8 cellular contexts compared by ENCODE assay signal in the genomic region with DNA sequence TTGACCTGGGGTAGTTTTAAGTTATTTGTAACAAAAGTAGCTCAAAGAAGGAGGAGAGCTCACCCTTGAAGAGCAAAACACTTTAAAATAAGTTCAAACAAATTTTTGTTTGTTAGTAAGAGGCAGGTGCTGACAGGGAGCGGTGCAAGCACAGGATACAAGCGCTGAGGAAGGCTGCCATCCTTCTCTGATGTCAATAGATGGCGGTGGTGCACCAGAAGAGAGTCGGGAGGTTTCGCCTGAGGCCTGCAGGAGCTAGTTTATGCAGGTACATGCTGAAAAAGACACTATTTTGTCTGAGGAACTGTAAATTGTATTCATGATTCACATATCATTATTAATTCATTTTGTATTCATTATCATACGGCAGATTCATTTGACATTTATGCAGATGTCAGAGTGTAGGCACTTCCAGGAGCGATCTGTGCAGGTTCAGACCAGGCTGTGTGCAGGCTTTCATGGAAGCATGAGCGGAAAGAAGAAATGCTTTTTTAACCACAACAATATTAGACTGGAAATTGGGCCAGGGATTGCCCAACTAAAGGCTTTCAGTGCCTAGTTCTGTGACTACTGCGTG.
DNase-seq lines count a peak whose midpoint lies in the region; ATAC-seq lines count a peak whose summit lies in the region.

No MANE protein-coding gene starts in this region.

- ATAC-seq in GM19328 (IDR thresholded peaks at IDR 0.05; ENCODE audit: unreplicated experiment) (peak; percentile 95), HG03175 (IDR thresholded peaks at IDR 0.05; ENCODE audit: unreplicated experiment) (peak; percentile 91)

- DNase-seq in DMS114 treated with DMSO at 0.1 percent for 48 hours (lab: John Stamatoyannopoulos, UW; ENCODE audit: unreplicated experiment) (peak; percentile 40), NCI-H345 treated with DMSO at 0.1 percent for 48 hours (lab: John Stamatoyannopoulos, UW; ENCODE audit: unreplicated experiment) (peak; percentile 40), amniotic epithelial cell (ENCODE audit: low read depth) (peak; percentile 65), hypothalamus (lab: John Stamatoyannopoulos, UW) (peak in 38 of 51 donors; percentile 1 to 70 (median 30)), stromal cell of bone marrow (ENCODE audit: low read depth) (peak; percentile 23)
- no peak for DNase-seq in stimulated activated CD4-positive, alpha-beta T cell treated with anti-CD3 and anti-CD28 coated beads, Interleukin-12 subunit alpha, Interleukin-12 subunit beta, amount 100 ng/mL, for 4 hours
